In the genomic region with DNA sequence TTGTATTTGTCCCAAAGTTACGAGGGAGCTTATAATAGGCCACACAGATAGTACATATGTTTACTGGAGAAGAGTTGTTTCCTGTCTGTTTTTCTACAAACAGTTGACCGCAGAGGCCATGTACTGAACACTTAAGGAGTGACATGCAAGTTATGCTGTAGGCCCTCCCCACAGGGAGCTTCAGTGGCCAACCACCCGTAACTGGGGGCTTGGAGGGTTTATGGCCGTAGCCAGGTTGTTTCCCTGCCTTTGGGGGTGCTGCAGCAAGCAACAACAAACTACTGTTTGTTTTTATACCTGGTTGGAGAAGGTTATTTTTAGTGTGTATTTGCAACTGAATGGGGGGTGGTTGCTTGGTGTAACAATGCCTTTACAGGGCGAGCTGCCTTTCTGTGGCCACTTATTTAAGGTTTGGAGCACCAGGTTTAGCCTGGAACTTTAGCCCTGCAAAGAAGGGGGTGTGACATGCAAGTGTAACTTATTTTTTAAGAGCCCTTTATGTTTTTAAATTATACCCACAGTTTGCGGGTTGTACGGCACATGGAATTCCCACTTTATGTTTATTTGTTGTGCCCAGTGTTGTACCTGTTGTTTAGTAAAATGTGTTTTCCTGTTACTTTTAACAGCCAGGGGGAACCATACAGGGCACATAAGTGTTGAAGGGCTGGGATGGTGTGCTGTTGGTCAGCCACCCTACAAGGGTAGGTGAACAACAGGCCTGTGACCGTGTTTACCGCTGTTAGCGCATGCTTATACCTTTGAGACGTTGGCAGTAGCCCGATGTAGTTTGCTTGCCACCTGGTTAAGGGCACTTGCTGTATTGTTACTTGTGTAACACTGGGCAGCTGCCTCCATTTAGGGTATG, we compare ENCODE assay signal across 33 cellular contexts.
"Had no signal": no experiment of that assay in that cellular context is flagged by ENCODE, and none has a peak within 500 bp of the region (broad histone marks: within the 10 kb centered on the region; RNA-seq: fewer than 3 reads in every experiment).

No MANE protein-coding gene starts in this region.

- H3K27ac Mint-ChIP-seq: activated B cell treated with CpG ODN at 0.5 μM for 24 hours; activated CD8-positive, alpha-beta T cell treated with anti-CD3 and anti-CD28 coated beads for 36 hours; activated naive CD8-positive, alpha-beta T cell; activated T-helper 17 cell treated with anti-CD3 and anti-CD28 coated beads, Interleukin-2, amount 50 U/mL, for 72 hours; dendritic cell treated with granulocyte-macrophage colony-stimulating factor and Interleukin-4, amounts not matched to agents 40 ng/mL and 50 ng/mL, for 4 days; effector memory CD8-positive, alpha-beta T cell had no signal

- H3K36me3 ChIP-seq: brain microvascular endothelial cell, esophagus muscularis mucosa, gastrocnemius medialis, heart left ventricle had no signal

- ATAC-seq: activated CD4-positive, CD25-positive, alpha-beta regulatory T cell treated with anti-CD3 and anti-CD28 coated beads, Interleukin-2, amount 50 U/mL, for 24 hours; activated CD8-positive, alpha-beta T cell treated with anti-CD3 and anti-CD28 coated beads for 36 hours; activated T-cell treated with anti-CD3 and anti-CD28 coated beads, Interleukin-2, amount 50 U/mL, for 4 hours; activated T-helper 17 cell treated with anti-CD3 and anti-CD28 coated beads, Interleukin-2, amount 50 U/mL, for 72 hours; effector memory CD8-positive, alpha-beta T cell; foreskin keratinocyte; gastrocnemius medialis; heart left ventricle had no signal

- H3K4me3 ChIP-seq: coronary artery, esophagus muscularis mucosa, gastrocnemius medialis, heart left ventricle had no signal

- DNase-seq: activated B cell treated with CpG ODN at 0.5 μM for 24 hours; activated CD4-positive, alpha-beta T cell treated with anti-CD3 and anti-CD28 coated beads for 48 hours; activated CD4-positive, alpha-beta T cell treated with anti-CD3 and anti-CD28 coated beads, Interleukin-2, amount 50 U/mL, for 1 hour; activated CD4-positive, alpha-beta T cell treated with anti-CD3 and anti-CD28 coated beads, Interleukin-2, amount 50 U/mL, for 48 hours; activated CD8-positive, alpha-beta memory T cell treated with anti-CD3 and anti-CD28 coated beads for 24 hours; activated CD8-positive, alpha-beta T cell treated with anti-CD3 and anti-CD28 coated beads for 36 hours; activated effector memory CD4-positive, alpha-beta T cell treated with Interleukin-2 at 50 U/mL for 16 hours; activated gamma-delta T cell treated with Interleukin-2 at 50 U/mL for 16 hours; activated naive CD4-positive, alpha-beta T cell treated with anti-CD3 and anti-CD28 coated beads, Interleukin-2, amount 50 U/mL, for 16 hours; activated naive CD4-positive, alpha-beta T cell treated with Interleukin-2 at 50 U/mL for 16 hours; activated T-cell treated with anti-CD3 and anti-CD28 coated beads, Interleukin-2, amount 50 U/mL, for 4 hours; amniotic stem cell; anterior cingulate cortex; brain microvascular endothelial cell; effector CD4-positive, alpha-beta T cell; effector memory CD8-positive, alpha-beta T cell; erythroblast; foreskin keratinocyte; gastrocnemius medialis; glutamatergic neuron; heart left ventricle; T-helper 2 cell had no signal

- H3K4me1 Mint-ChIP-seq: activated B cell treated with CpG ODN at 0.5 μM for 24 hours; activated T-helper 17 cell treated with anti-CD3 and anti-CD28 coated beads, Interleukin-2, amount 50 U/mL, for 72 hours; central memory CD8-positive, alpha-beta T cell had no signal

- H3K4me1 ChIP-seq: esophagus muscularis mucosa, foreskin keratinocyte, gastrocnemius medialis, heart left ventricle had no signal

- H3K4me3 Mint-ChIP-seq: activated B cell treated with CpG ODN at 0.5 μM for 24 hours; activated CD8-positive, alpha-beta T cell treated with anti-CD3 and anti-CD28 coated beads for 36 hours; activated naive CD8-positive, alpha-beta T cell; activated T-cell treated with anti-CD3 and anti-CD28 coated beads, Interleukin-2, amount 50 U/mL, for 4 hours; activated T-helper 17 cell treated with anti-CD3 and anti-CD28 coated beads, Interleukin-2, amount 50 U/mL, for 72 hours; central memory CD8-positive, alpha-beta T cell; dendritic cell treated with granulocyte-macrophage colony-stimulating factor and Interleukin-4, amounts not matched to agents 40 ng/mL and 50 ng/mL, for 4 days; effector memory CD8-positive, alpha-beta T cell had no signal

- H3K27me3 Mint-ChIP-seq: activated CD8-positive, alpha-beta T cell treated with anti-CD3 and anti-CD28 coated beads for 36 hours; activated naive CD8-positive, alpha-beta T cell; dendritic cell treated with granulocyte-macrophage colony-stimulating factor and Interleukin-4, amounts not matched to agents 40 ng/mL and 50 ng/mL, for 4 days; effector memory CD8-positive, alpha-beta T cell had no signal

- H3K9me3 Mint-ChIP-seq: activated CD8-positive, alpha-beta T cell treated with anti-CD3 and anti-CD28 coated beads for 36 hours; activated T-cell treated with anti-CD3 and anti-CD28 coated beads, Interleukin-2, amount 50 U/mL, for 4 hours; activated T-helper 17 cell treated with anti-CD3 and anti-CD28 coated beads, Interleukin-2, amount 50 U/mL, for 72 hours; central memory CD8-positive, alpha-beta T cell; dendritic cell treated with granulocyte-macrophage colony-stimulating factor and Interleukin-4, amounts not matched to agents 40 ng/mL and 50 ng/mL, for 4 days; effector memory CD8-positive, alpha-beta T cell had no signal

- H3K9me3 ChIP-seq: esophagus muscularis mucosa, gastrocnemius medialis, heart left ventricle had no signal

- H3K36me3 Mint-ChIP-seq: activated naive CD8-positive, alpha-beta T cell had no signal

- FAIRE-seq: astrocyte, bronchial epithelial cell, TTC549 had no signal

- H3K27me3 ChIP-seq: brain microvascular endothelial cell, esophagus muscularis mucosa, foreskin keratinocyte, gastrocnemius medialis had no signal

- H3K27ac ChIP-seq: brain microvascular endothelial cell, coronary artery, esophagus muscularis mucosa, foreskin keratinocyte, gastrocnemius medialis, heart left ventricle, VCaP had no signal
